Comparison of ENCODE assay signal across 14 cellular contexts in the genomic region with DNA sequence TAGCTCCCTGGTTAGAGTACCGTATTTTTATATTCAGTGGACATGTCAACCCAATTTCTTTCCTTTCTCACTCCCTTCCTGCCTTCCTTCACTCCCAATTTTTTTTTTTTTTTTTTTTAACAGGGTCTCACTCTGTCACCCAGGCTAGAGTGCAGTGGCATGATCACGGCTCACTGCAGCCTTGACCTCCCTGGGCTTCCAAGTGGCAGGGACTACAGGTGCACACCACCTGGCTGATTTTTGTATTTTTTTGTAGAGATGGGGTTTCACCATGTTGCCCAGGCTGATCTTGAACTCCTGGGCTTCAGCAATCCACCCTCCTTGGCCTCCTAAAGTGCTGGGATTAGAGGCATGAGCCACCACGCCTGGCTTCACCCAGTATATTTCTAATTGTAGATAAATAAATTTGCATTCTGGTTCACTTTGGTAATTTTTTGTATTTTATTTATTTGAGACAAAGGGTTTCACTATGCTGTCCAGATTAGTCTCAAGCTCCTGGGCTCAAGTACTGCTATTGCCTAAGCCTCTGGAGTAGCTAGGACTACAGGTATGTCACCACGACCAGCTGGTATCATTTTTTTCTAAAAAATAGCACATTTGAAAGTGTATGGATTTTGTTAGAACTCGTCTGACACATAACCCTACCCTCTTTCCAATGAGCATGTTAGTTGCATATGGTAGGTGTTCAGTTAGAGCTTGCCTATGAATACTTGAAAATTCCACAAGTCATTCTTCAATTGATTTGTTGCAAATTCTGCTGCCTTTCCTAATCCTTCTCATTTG. TPM values are rescaled to one million over a fixed set of nuclear protein-coding genes. Genes with fewer than 3 reads are reported as not detected.
DNase-seq lines count a peak whose midpoint lies in the region; ATAC-seq and TF ChIP-seq lines count a peak whose summit lies in the region.
"Had no signal": no experiment of that assay in that cellular context is flagged by ENCODE, and none has a peak within 500 bp of the region (broad histone marks: within the 10 kb centered on the region; RNA-seq: fewer than 3 reads in every experiment).

No MANE protein-coding gene starts in this region.

- no peak for TF ChIP-seq CTCF in Calu3 (IDR thresholded peaks at IDR 0.05; ENCODE audit: unreplicated experiment)
- no peak for TF ChIP-seq CTCF in nephron (IDR thresholded peaks at IDR 0.05; ENCODE audit: unreplicated experiment in 3 of 3)

- H3K36me3 Mint-ChIP-seq in Calu3 (ENCODE audit: insufficient read depth, unreplicated experiment): peaks cover 45% of the 10 kb centered on the region
- H3K36me3 Mint-ChIP-seq in nephron (ENCODE audit: low read depth): peaks cover 36% of the 10 kb centered on the region

- H3K4me1 Mint-ChIP-seq in Calu3 (ENCODE audit: low read depth, unreplicated experiment) (peaks cover 21% of the 10 kb centered on the region), nephron (peaks cover 7% of the 10 kb centered on the region)

- H3K4me3 Mint-ChIP-seq in Calu3 (ENCODE audit: low read depth, unreplicated experiment) (no peak overlapping the region), nephron (no peak overlapping the region)
- H3K4me3 Mint-ChIP-seq: activated CD8-positive, alpha-beta memory T cell treated with anti-CD3 and anti-CD28 coated beads, Interleukin-2, amount 10 ng/mL, durations not matched to agents 7 days and 5 days had no signal

- ATAC-seq in GM18519 (IDR thresholded peaks at IDR 0.05; ENCODE audit: low FRiP score, unreplicated experiment) (no peak), HG03457 (IDR thresholded peaks at IDR 0.05; ENCODE audit: unreplicated experiment) (no peak)
- ATAC-seq: activated CD8-positive, alpha-beta memory T cell treated with anti-CD3 and anti-CD28 coated beads, Interleukin-2, amount 10 ng/mL, durations not matched to agents 7 days and 5 days had no signal

- H3K9me3 Mint-ChIP-seq in Calu3 (ENCODE audit: low read depth, unreplicated experiment): no peaks in the 10 kb centered on the region
- H3K9me3 Mint-ChIP-seq in nephron: no peaks in the 10 kb centered on the region

- no peaks in the 10 kb centered on the region for H3K27me3 Mint-ChIP-seq in Calu3 (ENCODE audit: unreplicated experiment)
- no peaks in the 10 kb centered on the region for H3K27me3 Mint-ChIP-seq in nephron (ENCODE audit: low read depth)
- H3K27me3 Mint-ChIP-seq: activated CD8-positive, alpha-beta memory T cell treated with anti-CD3 and anti-CD28 coated beads, Interleukin-2, amount 10 ng/mL, durations not matched to agents 7 days and 5 days had no signal

- CTCF ChIA-PET in Calu3 (lab: Charles Lee): interaction anchor here (0.6 to 0.9 kb wide), 3 partner anchors 86 to 305 kb away, joined by 4 to 5 read pairs (median 5); no protein-coding TSS in a partner anchor

- DNase-seq in Calu3: no peak
- DNase-seq in NAMALWA (ENCODE audit: low spot score): peak; percentile 19
- DNase-seq in dedifferentiated amniotic fluid mesenchymal stem cell (ENCODE audit: extremely low spot score): peak; percentile 62
- DNase-seq in anterior cingulate cortex (lab: John Stamatoyannopoulos, UW): no peak
- DNase-seq in DMS114 treated with DMSO at 0.1 percent for 48 hours (lab: John Stamatoyannopoulos, UW; ENCODE audit: unreplicated experiment): no peak
- DNase-seq: activated CD8-positive, alpha-beta memory T cell treated with anti-CD3 and anti-CD28 coated beads, Interleukin-2, amount 10 ng/mL, durations not matched to agents 7 days and 5 days; C1 segment of cervical spinal cord; kidney glomerular epithelial cell; NCI-H2029 treated with DMSO at 0.1 percent for 48 hours; nucleus accumbens; stimulated activated CD4-positive, alpha-beta T cell treated with anti-CD3 and anti-CD28 coated beads, Interleukin-2, amount 100 ng/mL, for 48 hours had no signal

- no TSS peak for BruUV-seq in Calu3 (replicated peaks; lab: Mats Ljungman, UMichigan)

- H3K27ac Mint-ChIP-seq in Calu3 (ENCODE audit: unreplicated experiment) (peak overlapping the region; percentile 78), nephron (peak overlapping the region in 2 of 3 experiments; percentile 37 to 86)
- H3K27ac Mint-ChIP-seq: activated CD8-positive, alpha-beta memory T cell treated with anti-CD3 and anti-CD28 coated beads, Interleukin-2, amount 10 ng/mL, durations not matched to agents 7 days and 5 days had no signal

- intact Hi-C loops in Calu3 (cut with micrococcal nuclease; ENCODE audit: unreplicated experiment): no loop called here

RNA-seq across cellular contexts. Expression of gene SLC38A2, which starts 15.7 kb away (rescaled TPM):
- total RNA-seq in Calu3 (2022): 142 and 170 TPM in 2 replicates

Comparison
In these comparisons a context has a peak if more than half of its experiments do, and no peak if none do; other contexts are left out.
1. DNase-seq: peak in NAMALWA (single experiment) and dedifferentiated amniotic fluid mesenchymal stem cell (single experiment); none in Calu3 (single experiment), anterior cingulate cortex (0 of 58) and DMS114 treated with DMSO at 0.1 percent for 48 hours (single experiment).